Comparison of ENCODE assay signal across 10 cellular contexts in the genomic region with DNA sequence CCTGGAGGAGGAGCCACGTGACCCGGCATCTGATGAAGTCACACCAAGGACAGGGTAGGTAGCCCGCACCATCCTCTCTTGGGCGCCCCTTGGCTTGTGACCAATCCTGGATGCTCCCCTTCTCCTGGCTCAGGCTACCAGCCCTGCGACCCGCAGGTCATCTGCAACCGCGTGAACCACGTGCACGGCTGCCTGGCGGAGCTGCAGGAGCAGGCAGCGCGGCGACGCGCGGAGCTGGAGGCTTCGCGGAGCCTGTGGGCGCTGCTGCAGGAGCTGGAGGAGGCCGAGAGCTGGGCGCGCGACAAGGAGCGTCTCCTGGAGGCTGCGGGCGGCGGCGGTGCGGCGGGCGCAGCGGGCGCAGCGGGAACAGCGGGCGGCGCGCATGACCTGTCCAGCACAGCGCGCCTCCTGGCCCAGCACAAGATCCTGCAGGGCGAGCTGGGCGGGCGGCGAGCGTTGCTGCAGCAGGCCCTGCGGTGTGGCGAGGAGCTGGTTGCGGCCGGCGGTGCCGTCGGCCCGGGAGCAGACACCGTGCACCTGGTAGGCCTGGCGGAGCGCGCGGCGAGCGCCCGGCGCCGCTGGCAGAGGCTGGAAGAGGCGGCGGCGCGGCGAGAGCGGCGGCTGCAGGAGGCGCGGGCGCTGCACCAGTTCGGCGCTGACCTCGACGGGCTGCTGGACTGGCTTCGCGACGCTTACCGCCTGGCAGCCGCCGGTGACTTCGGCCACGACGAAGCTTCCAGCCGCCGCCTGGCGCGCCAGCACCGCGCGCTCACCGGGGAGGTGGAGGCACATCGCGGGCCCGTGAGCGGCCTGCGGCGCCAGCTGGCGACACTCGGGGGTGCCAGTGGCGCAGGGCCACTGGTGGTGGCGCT. TPM values are rescaled to one million over a fixed set of nuclear protein-coding genes. Genes with fewer than 3 reads are reported as not detected.
DNase-seq lines count a peak whose midpoint lies in the region; ATAC-seq lines count a peak whose summit lies in the region.
"Had no signal": no experiment of that assay in that cellular context is flagged by ENCODE, and none has a peak within 500 bp of the region (broad histone marks: within the 10 kb centered on the region; RNA-seq: fewer than 3 reads in every experiment).

No MANE protein-coding gene starts in this region.

- H3K27me3 Mint-ChIP-seq in activated CD4-positive, alpha-beta T cell treated with anti-CD3 and anti-CD28 coated beads for 36 hours = peaks cover 42% of the 10 kb centered on the region
- peaks cover 40% of the 10 kb centered on the region for H3K27me3 Mint-ChIP-seq in activated T-helper 17 cell treated with anti-CD3 and anti-CD28 coated beads, Interleukin-2, amount 50 U/mL, for 72 hours

- no peaks in the 10 kb centered on the region for H3K9me3 Mint-ChIP-seq in activated CD4-positive, alpha-beta T cell treated with anti-CD3 and anti-CD28 coated beads for 36 hours (ENCODE audit: low read depth)
- no peaks in the 10 kb centered on the region for H3K9me3 Mint-ChIP-seq in activated T-helper 17 cell treated with anti-CD3 and anti-CD28 coated beads, Interleukin-2, amount 50 U/mL, for 72 hours
- H3K9me3 Mint-ChIP-seq in stimulated activated effector memory CD8-positive, alpha-beta T cell treated with anti-CD3 and anti-CD28 coated beads, Interleukin-12 subunit alpha, Interleukin-12 subunit beta, amount 100 ng/mL, for 72 hours = no peaks in the 10 kb centered on the region

- POLR2A ChIA-PET in activated CD4-positive, alpha-beta T cell treated with anti-CD3 and anti-CD28 coated beads for 36 hours (lab: Charles Lee) = no interaction called here

- H3K36me3 ChIP-seq in iPS DF 6.9 (ENCODE audit: control insufficient read depth, insufficient read depth, low read length) = no peaks in the 10 kb centered on the region
- H3K36me3 ChIP-seq: BLaER1 had no signal

- peaks cover 5% of the 10 kb centered on the region for H3K36me3 Mint-ChIP-seq in activated CD4-positive, alpha-beta T cell treated with anti-CD3 and anti-CD28 coated beads for 36 hours (ENCODE audit: low read depth)
- H3K36me3 Mint-ChIP-seq in activated T-helper 17 cell treated with anti-CD3 and anti-CD28 coated beads, Interleukin-2, amount 50 U/mL, for 72 hours (ENCODE audit: low read depth) = no peaks in the 10 kb centered on the region
- no peaks in the 10 kb centered on the region for H3K36me3 Mint-ChIP-seq in stimulated activated effector memory CD8-positive, alpha-beta T cell treated with anti-CD3 and anti-CD28 coated beads, Interleukin-12 subunit alpha, Interleukin-12 subunit beta, amount 100 ng/mL, for 72 hours

- peaks cover 32% of the 10 kb centered on the region for H3K27me3 ChIP-seq in iPS DF 6.9 (ENCODE audit: control insufficient read depth, insufficient read depth, low read length)
- H3K27me3 ChIP-seq: BLaER1 had no signal

- peak; percentile 32 for DNase-seq in activated CD4-positive, alpha-beta T cell treated with anti-CD3 and anti-CD28 coated beads for 36 hours
- no peak for DNase-seq in activated CD4-positive, alpha-beta T cell treated with anti-CD3 and anti-CD28 coated beads, Interleukin-2, amount 50 U/mL, for 1 hour
- no peak for DNase-seq in iPS DF 6.9 (ENCODE audit: low read depth, low spot score)
- no peak for DNase-seq in stimulated activated effector memory CD8-positive, alpha-beta T cell treated with anti-CD3 and anti-CD28 coated beads, Interleukin-12 subunit alpha, Interleukin-12 subunit beta, amount 100 ng/mL, for 72 hours (ENCODE audit: low spot score in 2 of 2)
- no peak for DNase-seq in NCI-H2029 treated with DMSO at 0.1 percent for 48 hours (lab: John Stamatoyannopoulos, UW)
- DNase-seq: occipital lobe had no signal

- intact Hi-C loops in activated CD4-positive, alpha-beta T cell treated with anti-CD3 and anti-CD28 coated beads for 36 hours (cut with DNase I, micrococcal nuclease) = no loop called here

- peaks cover 3% of the 10 kb centered on the region; the same call in 1 of the 2 replicates for H3K4me1 ChIP-seq in iPS DF 6.9 (ENCODE audit: control insufficient read depth, insufficient read depth, low read length)
- H3K4me1 ChIP-seq: BLaER1 had no signal

- H3K4me3 ChIP-seq in iPS DF 6.9 (ENCODE audit: low read length) = peak overlapping the region; percentile 1; the same call in 1 of the 2 replicates
- H3K4me3 ChIP-seq: BLaER1 had no signal

- H3K4me1 Mint-ChIP-seq in activated CD4-positive, alpha-beta T cell treated with anti-CD3 and anti-CD28 coated beads for 36 hours = peaks cover 11% of the 10 kb centered on the region
- H3K4me1 Mint-ChIP-seq in activated T-helper 17 cell treated with anti-CD3 and anti-CD28 coated beads, Interleukin-2, amount 50 U/mL, for 72 hours = no peaks in the 10 kb centered on the region
- peaks cover 6% of the 10 kb centered on the region for H3K4me1 Mint-ChIP-seq in stimulated activated effector memory CD8-positive, alpha-beta T cell treated with anti-CD3 and anti-CD28 coated beads, Interleukin-12 subunit alpha, Interleukin-12 subunit beta, amount 100 ng/mL, for 72 hours

- no CpG with 5 or more reads among the region's 105 CpGs for WGBS in iPS DF 6.9 (ENCODE audit: insufficient coverage, insufficient read length)

- ATAC-seq in activated CD4-positive, alpha-beta T cell treated with anti-CD3 and anti-CD28 coated beads for 36 hours = peak; percentile 19
- no peak for ATAC-seq in activated T-helper 17 cell treated with anti-CD3 and anti-CD28 coated beads, Interleukin-2, amount 50 U/mL, for 72 hours (replicated peaks)
- peak; percentile 29 for ATAC-seq in stimulated activated effector memory CD8-positive, alpha-beta T cell treated with anti-CD3 and anti-CD28 coated beads, Interleukin-12 subunit alpha, Interleukin-12 subunit beta, amount 100 ng/mL, for 72 hours
- no peak for ATAC-seq in GM21737 (IDR thresholded peaks at IDR 0.05; ENCODE audit: unreplicated experiment)
- ATAC-seq in GM18909 (IDR thresholded peaks at IDR 0.05; ENCODE audit: poor library complexity, unreplicated experiment) = no peak

- no peaks in the 10 kb centered on the region for H3K9me3 ChIP-seq in iPS DF 6.9 (ENCODE audit: control insufficient read depth, insufficient read depth, low read length)

- H3K27ac Mint-ChIP-seq in activated CD4-positive, alpha-beta T cell treated with anti-CD3 and anti-CD28 coated beads for 36 hours = no peak overlapping the region
- no peak overlapping the region for H3K27ac Mint-ChIP-seq in activated T-helper 17 cell treated with anti-CD3 and anti-CD28 coated beads, Interleukin-2, amount 50 U/mL, for 72 hours
- no peak overlapping the region for H3K27ac Mint-ChIP-seq in stimulated activated effector memory CD8-positive, alpha-beta T cell treated with anti-CD3 and anti-CD28 coated beads, Interleukin-12 subunit alpha, Interleukin-12 subunit beta, amount 100 ng/mL, for 72 hours

- H3K4me3 Mint-ChIP-seq in activated CD4-positive, alpha-beta T cell treated with anti-CD3 and anti-CD28 coated beads for 36 hours = no peak overlapping the region
- peak overlapping the region; percentile 4 for H3K4me3 Mint-ChIP-seq in activated T-helper 17 cell treated with anti-CD3 and anti-CD28 coated beads, Interleukin-2, amount 50 U/mL, for 72 hours
- H3K4me3 Mint-ChIP-seq in stimulated activated effector memory CD8-positive, alpha-beta T cell treated with anti-CD3 and anti-CD28 coated beads, Interleukin-12 subunit alpha, Interleukin-12 subunit beta, amount 100 ng/mL, for 72 hours = no peak overlapping the region

- no peak overlapping the region for H3K27ac ChIP-seq in iPS DF 6.9 (ENCODE audit: low read length)
- H3K27ac ChIP-seq: BLaER1 had no signal

- CTCF ChIA-PET in activated CD4-positive, alpha-beta T cell treated with anti-CD3 and anti-CD28 coated beads for 36 hours (lab: Charles Lee) = interaction anchor here (0.7 to 1.5 kb wide), 4 partner anchors 22 to 89 kb away, joined by 3 to 4 read pairs (median 3); no protein-coding TSS in a partner anchor

RNA-seq across cellular contexts. Expression of gene SPTBN4, which starts 45.9 kb away (rescaled TPM):
- total RNA-seq in activated CD4-positive, alpha-beta T cell treated with anti-CD3 and anti-CD28 coated beads for 36 hours = 1 to 10 TPM; 2.4 to 2.5 TPM
- 10 to 100 TPM in 1 of 2 donors, 1 to 10 TPM in 1; 1.4 to 16.4 TPM for total RNA-seq in activated T-helper 17 cell treated with anti-CD3 and anti-CD28 coated beads, Interleukin-2, amount 50 U/mL, for 72 hours

RNA-seq across cellular contexts. Expression of gene BLVRB, which starts 47.2 kb away (rescaled TPM):
- 10 to 100 TPM; 34.1 to 35.6 TPM for total RNA-seq in activated CD4-positive, alpha-beta T cell treated with anti-CD3 and anti-CD28 coated beads for 36 hours
- 10 to 100 TPM; 27.1 to 55.5 TPM for total RNA-seq in activated T-helper 17 cell treated with anti-CD3 and anti-CD28 coated beads, Interleukin-2, amount 50 U/mL, for 72 hours

Comparison
In these comparisons a context has a peak if more than half of its experiments do, and no peak if none do; other contexts are left out.
1. ATAC-seq: peak in activated CD4-positive, alpha-beta T cell treated with anti-CD3 and anti-CD28 coated beads for 36 hours (single experiment) and stimulated activated effector memory CD8-positive, alpha-beta T cell treated with anti-CD3 and anti-CD28 coated beads, Interleukin-12 subunit alpha, Interleukin-12 subunit beta, amount 100 ng/mL, for 72 hours (single experiment); none in activated T-helper 17 cell treated with anti-CD3 and anti-CD28 coated beads, Interleukin-2, amount 50 U/mL, for 72 hours (single experiment), GM21737 (single experiment) and GM18909 (single experiment).